ENCODE assay signal across 9 cellular contexts in the genomic region with DNA sequence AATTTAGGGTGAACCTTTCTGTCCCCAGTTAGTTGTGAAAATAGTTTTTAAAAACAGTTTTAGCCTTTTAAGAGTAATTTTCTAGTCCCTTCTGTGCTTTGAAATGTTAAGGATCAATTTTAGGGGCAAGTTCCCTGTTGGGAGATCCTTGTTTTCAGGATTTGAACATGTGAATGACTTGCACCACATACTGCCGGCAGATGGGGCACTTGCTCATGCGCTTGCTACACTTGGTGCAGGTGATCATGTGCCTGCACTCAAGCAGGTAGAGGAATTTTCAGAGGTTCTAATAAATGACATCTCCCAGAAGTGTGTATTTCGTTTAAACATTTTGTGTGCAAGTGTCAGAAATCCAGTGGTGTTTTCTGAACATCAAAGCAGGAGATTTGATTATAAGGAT.
A peak's percentile ranks its signal among the peaks of the same experiment; 100 is the strongest.
DNase-seq lines count a peak whose midpoint lies in the region; ATAC-seq and TF ChIP-seq lines count a peak whose summit lies in the region.
"Had no signal": no experiment of that assay in that cellular context is flagged by ENCODE, and none has a peak within 500 bp of the region (broad histone marks: within the 10 kb centered on the region; RNA-seq: fewer than 3 reads in every experiment).

No MANE protein-coding gene starts in this region.

- no peaks in the 10 kb centered on the region for H3K27me3 ChIP-seq in lower lobe of right lung (ENCODE audit: low read depth)

- DNase-seq in ELF-1 (ENCODE audit: low read depth, low spot score): peak; percentile 36
- DNase-seq in activated CD4-positive, alpha-beta T cell treated with anti-CD3 and anti-CD28 coated beads, Interleukin-2, amount 50 U/mL, for 48 hours: peak; percentile 2
- DNase-seq in lower lobe of right lung: peak; percentile 34
- no peak for DNase-seq in T-helper 9 cell
- no peak for DNase-seq in activated gamma-delta T cell (lab: John Stamatoyannopoulos, UW)
- DNase-seq: HCEC 1CT had no signal

- no peaks in the 10 kb centered on the region for H3K4me1 ChIP-seq in lower lobe of right lung

- H3K9me3 ChIP-seq in lower lobe of right lung: no peaks in the 10 kb centered on the region

- ATAC-seq in GM21786 (IDR thresholded peaks at IDR 0.05; ENCODE audit: unreplicated experiment): peak; percentile 43
- no peak for ATAC-seq in lower lobe of right lung
- no peak for ATAC-seq in HG03280 (IDR thresholded peaks at IDR 0.05; ENCODE audit: unreplicated experiment)
- no peak for ATAC-seq in HG03439 (IDR thresholded peaks at IDR 0.05; ENCODE audit: unreplicated experiment)

- peak; percentile 39 for TF ChIP-seq CTCF in lower lobe of right lung (IDR thresholded peaks at IDR 0.05)

- intact Hi-C loops in lower lobe of right lung (cut with DNase I): no loop called here

- H3K4me3 ChIP-seq in lower lobe of right lung: no peak overlapping the region

- H3K27ac ChIP-seq in lower lobe of right lung: no peak overlapping the region

- no peaks in the 10 kb centered on the region for H3K36me3 ChIP-seq in lower lobe of right lung

Comparison
In these comparisons a context has a peak if more than half of its experiments do, and no peak if none do; other contexts are left out.
1. DNase-seq: peak in ELF-1 (single experiment), activated CD4-positive, alpha-beta T cell treated with anti-CD3 and anti-CD28 coated beads, Interleukin-2, amount 50 U/mL, for 48 hours (2 of 2) and lower lobe of right lung (single experiment); none in T-helper 9 cell (single experiment) and activated gamma-delta T cell (single experiment).